Comparison of ENCODE assay signal across 9 cellular contexts in genomic region chr7:90320801-90321494, GRCh38. TPM values are rescaled to one million over a fixed set of nuclear protein-coding genes. Genes with fewer than 3 reads are reported as not detected.
A peak's percentile ranks its signal among the peaks of the same experiment; 100 is the strongest.
DNase-seq lines count a peak whose midpoint lies in the region; ATAC-seq and TF ChIP-seq lines count a peak whose summit lies in the region.
"Had no signal": no experiment of that assay in that cellular context is flagged by ENCODE, and none has a peak within 500 bp of the region (broad histone marks: within the 10 kb centered on the region; RNA-seq: fewer than 3 reads in every experiment).

FAM237B (minus strand) TSS chr7:90321304; CDS start chr7:90319748, 1,556 bp downstream.

- in situ Hi-C loops in GM13977 (cut with MboI; ENCODE audit: low pct_unique_long_range_greater_than_20kb, low sequenced_read_pairs, unreplicated experiment) = no loop called here

- intact Hi-C loops in right cardiac atrium (cut with DNase I) = no loop called here

- H3K4me3 ChIP-seq in WERI-Rb-1 (ENCODE audit: low read depth, low read length) (peak within 1 kb of the TSS; percentile 23), right cardiac atrium (ENCODE audit: low read length) (no peak within 1 kb of the TSS)
- H3K4me3 ChIP-seq: HAP-1 had no signal

- no peaks in the 10 kb centered on the region for H3K27me3 ChIP-seq in WERI-Rb-1 (ENCODE audit: insufficient read depth, low read depth, severe bottlenecking)
- no peaks in the 10 kb centered on the region for H3K27me3 ChIP-seq in right cardiac atrium (ENCODE audit: control insufficient read depth, insufficient read depth)

- H3K27ac ChIP-seq in WERI-Rb-1 = no peak within 1 kb of the TSS
- H3K27ac ChIP-seq in right cardiac atrium (ENCODE audit: low read length) = no peak within 1 kb of the TSS

- TF ChIP-seq CTCF in GM13977 (IDR thresholded peaks at IDR 0.05; ENCODE audit: extremely low read depth, insufficient read depth, missing control alignments) = no peak
- TF ChIP-seq CTCF in WERI-Rb-1 (IDR thresholded peaks at IDR 0.05; ENCODE audit: low read depth, low read length) = no peak
- no peak for TF ChIP-seq CTCF in GM10266 (IDR thresholded peaks at IDR 0.05; ENCODE audit: control insufficient read depth, insufficient read depth, low read depth, missing control alignments)

- H3K36me3 ChIP-seq in WERI-Rb-1 = no peaks in the 10 kb centered on the region
- H3K36me3 ChIP-seq: HAP-1 had no signal

- WGBS in right cardiac atrium = 2% methylated on average over 62 of the region's 62 CpGs

- DNase-seq in GM13977 (ENCODE audit: low spot score) (peak; percentile 22), WERI-Rb-1 (no peak), right cardiac atrium (peak in 1 of 3 donors; percentile 57), retina (peak; percentile 76), GM10266 (ENCODE audit: extremely low spot score) (no peak), cerebellar cortex (ENCODE audit: low spot score) (no peak)

- H3K9me3 ChIP-seq in WERI-Rb-1 (ENCODE audit: severe bottlenecking) = no peaks in the 10 kb centered on the region
- H3K9me3 ChIP-seq in right cardiac atrium (ENCODE audit: control insufficient read depth, low read length) = no peaks in the 10 kb centered on the region
- H3K9me3 ChIP-seq: HAP-1 had no signal

- no peaks in the 10 kb centered on the region for H3K4me1 ChIP-seq in right cardiac atrium (ENCODE audit: control insufficient read depth, insufficient read depth, low read length)

- ATAC-seq in right cardiac atrium = peak; percentile 48 to 60
- no peak for ATAC-seq in HG03460 (IDR thresholded peaks at IDR 0.05; ENCODE audit: unreplicated experiment)
- no peak for ATAC-seq in GM21447 (IDR thresholded peaks at IDR 0.05; ENCODE audit: unreplicated experiment)

RNA-seq across cellular contexts. Expression of gene FAM237B, which starts in this region (rescaled TPM):
- not detected for total RNA-seq in right cardiac atrium
- polyA plus RNA-seq in right cardiac atrium = not detected

Comparison
In these comparisons a context has a peak if more than half of its experiments do, and no peak if none do; other contexts are left out.
1. Peak in ATAC-seq in right cardiac atrium; RNA of the gene not detected or under 1 TPM.
2. DNase-seq: peak in GM13977 (single experiment) and retina (single experiment); none in WERI-Rb-1 (single experiment), GM10266 (single experiment) and cerebellar cortex (single experiment).